Comparison of ENCODE assay signal across 8 cellular contexts in genomic region chr4:118981839-118982381, GRCh38.
DNase-seq lines count a peak whose midpoint lies in the region; ATAC-seq, FAIRE-seq and TF ChIP-seq lines count a peak whose summit lies in the region.

No MANE protein-coding gene starts in this region.

- H3K27ac ChIP-seq in muscle layer of duodenum (ENCODE audit: low read length) (peak overlapping the region; percentile 67), stomach (peak overlapping the region in 4 of 5 donors; percentile 27 to 89 (median 63))

- H3K9me3 ChIP-seq in muscle layer of duodenum (ENCODE audit: control insufficient read depth in 1 of 2, low read length in 2 of 2) = no peaks in the 10 kb centered on the region
- H3K9me3 ChIP-seq in stomach = no peaks in the 10 kb centered on the region

- intact Hi-C loops in stomach (cut with DNase I; ENCODE audit: low total_unique reads) = loop anchor here (10.0 kb wide), 1 partner anchor 303 kb away; no protein-coding TSS in a partner anchor

- POLR2A ChIA-PET in activated CD4-positive, alpha-beta memory T cell treated with anti-CD3 and anti-CD28 coated beads, Interleukin-2, amount 10 ng/mL, durations not matched to agents 7 days and 5 days (lab: Charles Lee) = no interaction called here

- DNase-seq in COLO668 (lab: John Stamatoyannopoulos, UW; ENCODE audit: unreplicated experiment) (peak; percentile 45), GM19239 (ENCODE audit: insufficient read length, low spot score) (peak; percentile 67), NCI-H69 (lab: John Stamatoyannopoulos, UW) (peak; percentile 84), epidermal melanocyte (ENCODE audit: insufficient read length, low spot score) (peak; percentile 91), stomach (peak; percentile 61)
- DNase-seq in activated CD4-positive, alpha-beta memory T cell treated with anti-CD3 and anti-CD28 coated beads, Interleukin-2, amount 10 ng/mL, durations not matched to agents 7 days and 5 days = peak; percentile 60

- H3K9me3 Mint-ChIP-seq in activated CD4-positive, alpha-beta memory T cell treated with anti-CD3 and anti-CD28 coated beads, Interleukin-2, amount 10 ng/mL, durations not matched to agents 7 days and 5 days = no peaks in the 10 kb centered on the region

- H3K36me3 Mint-ChIP-seq in activated CD4-positive, alpha-beta memory T cell treated with anti-CD3 and anti-CD28 coated beads, Interleukin-2, amount 10 ng/mL, durations not matched to agents 7 days and 5 days (ENCODE audit: low read depth) = no peaks in the 10 kb centered on the region

- H3K27me3 Mint-ChIP-seq in activated CD4-positive, alpha-beta memory T cell treated with anti-CD3 and anti-CD28 coated beads, Interleukin-2, amount 10 ng/mL, durations not matched to agents 7 days and 5 days = peaks cover 16% of the 10 kb centered on the region

- FAIRE-seq in GM19239 (lab: Jason Lieb, UNC) = peak; percentile 86

- no peaks in the 10 kb centered on the region for H3K27me3 ChIP-seq in muscle layer of duodenum (ENCODE audit: low read depth, low read length)
- H3K27me3 ChIP-seq in stomach = no peaks in the 10 kb centered on the region

- TF ChIP-seq EP300 in stomach (IDR thresholded peaks at IDR 0.05) = no peak

- peaks cover 0 to 41% of the 10 kb centered on the region in 2 donors for H3K4me1 ChIP-seq in muscle layer of duodenum (ENCODE audit: control insufficient read depth in 1 of 2, insufficient read depth in 2 of 2, low read length in 2 of 2)
- peaks cover 0 to 46% (median 18%) of the 10 kb centered on the region in 4 donors for H3K4me1 ChIP-seq in stomach

- CTCF ChIA-PET in activated CD4-positive, alpha-beta memory T cell treated with anti-CD3 and anti-CD28 coated beads, Interleukin-2, amount 10 ng/mL, durations not matched to agents 7 days and 5 days (lab: Charles Lee) = interaction anchor here (0.8 to 1.9 kb wide), 6 partner anchors 10 to 645 kb away, joined by 3 to 5 read pairs (median 3); no protein-coding TSS in a partner anchor

- 29 to 40% (median 38%) methylated on average over 7 of the region's 7 CpGs for WGBS in stomach, 5 donors

- H3K36me3 ChIP-seq in muscle layer of duodenum (ENCODE audit: control insufficient read depth in 1 of 2, insufficient read depth in 2 of 2, low read length in 2 of 2) (no peaks in the 10 kb centered on the region), stomach (no peaks in the 10 kb centered on the region)

- H3K27ac Mint-ChIP-seq in activated CD4-positive, alpha-beta memory T cell treated with anti-CD3 and anti-CD28 coated beads, Interleukin-2, amount 10 ng/mL, durations not matched to agents 7 days and 5 days = no peak overlapping the region

- ATAC-seq in HG03280 (IDR thresholded peaks at IDR 0.05; ENCODE audit: unreplicated experiment) = peak; percentile 87

- H3K4me1 Mint-ChIP-seq in activated CD4-positive, alpha-beta memory T cell treated with anti-CD3 and anti-CD28 coated beads, Interleukin-2, amount 10 ng/mL, durations not matched to agents 7 days and 5 days = peaks cover 2% of the 10 kb centered on the region

- peak in 5 of 7 experiments; percentile 51 to 78 (median 64) for TF ChIP-seq CTCF in stomach (IDR thresholded peaks at IDR 0.05)

- no peak for TF ChIP-seq POLR2A in stomach (IDR thresholded peaks at IDR 0.05)

- H3K4me3 ChIP-seq in muscle layer of duodenum (ENCODE audit: low read depth in 1 of 2, low read length in 2 of 2) (no peak overlapping the region), stomach (no peak overlapping the region)

- no peak overlapping the region for H3K4me3 Mint-ChIP-seq in activated CD4-positive, alpha-beta memory T cell treated with anti-CD3 and anti-CD28 coated beads, Interleukin-2, amount 10 ng/mL, durations not matched to agents 7 days and 5 days
